ENCODE assay signal across 8 cellular contexts in the genomic region with DNA sequence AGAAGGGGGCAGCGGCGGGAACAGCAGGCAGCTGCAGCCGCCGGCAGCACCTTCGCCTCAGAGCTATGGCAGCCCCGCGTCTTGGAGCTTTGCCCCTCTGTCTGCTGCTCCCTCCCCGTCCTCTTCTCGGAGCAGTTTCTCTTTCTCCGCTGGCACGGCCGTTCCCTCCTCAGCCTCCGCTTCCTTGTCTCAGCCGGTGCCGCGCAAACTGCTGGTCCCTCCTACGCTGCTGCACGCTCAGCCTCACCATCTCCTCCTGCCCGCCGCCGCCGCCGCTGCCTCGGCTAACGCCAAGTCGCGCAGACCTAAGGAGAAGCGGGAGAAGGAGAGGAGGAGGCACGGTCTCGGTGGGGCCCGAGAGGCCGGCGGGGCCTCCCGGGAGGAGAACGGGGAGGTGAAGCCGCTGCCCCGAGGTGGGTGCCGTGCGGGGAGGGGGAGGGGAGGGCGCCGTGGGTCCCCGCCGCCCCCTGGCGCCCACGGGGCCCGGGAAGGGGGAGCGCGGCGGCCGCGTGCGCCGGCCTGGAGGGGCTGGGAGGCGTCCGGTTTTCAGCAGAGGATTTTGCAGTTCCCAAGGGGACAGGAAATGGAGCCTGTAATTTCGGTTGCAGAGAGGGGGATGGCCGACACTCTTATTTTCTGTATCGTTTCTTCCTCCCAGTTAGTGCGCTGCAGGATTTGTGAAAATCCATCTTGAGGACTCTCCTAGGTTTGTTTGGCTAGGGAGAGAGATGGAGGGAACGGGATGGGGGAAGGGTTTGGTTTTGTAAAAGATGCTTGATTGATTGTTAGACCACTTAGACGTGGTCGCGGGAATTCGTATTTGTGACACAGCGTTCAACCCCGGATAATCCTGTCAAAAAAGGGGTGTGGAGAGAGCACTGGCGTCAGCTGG. TPM values are rescaled to one million over a fixed set of nuclear protein-coding genes. Genes with fewer than 3 reads are reported as not detected.
A peak's percentile ranks its signal among the peaks of the same experiment; 100 is the strongest.
DNase-seq lines count a peak whose midpoint lies in the region; ATAC-seq and TF ChIP-seq lines count a peak whose summit lies in the region.

No MANE protein-coding gene starts in this region.

- intact Hi-C loops in activated CD4-positive, alpha-beta T cell treated with anti-CD3 and anti-CD28 coated beads, Interleukin-2, amount 10 ng/mL, durations not matched to agents 24 days and 14 days (cut with micrococcal nuclease), result loop anchor here (1.0 kb wide), 5 partner anchors 10 to 161 kb away; partner anchors contain the start of genes PHTF2 and TMEM60
- intact Hi-C loops in lower leg skin (cut with DNase I; ENCODE audit: low total_unique reads), result no loop called here

- peaks cover 28% of the 10 kb centered on the region for H3K36me3 Mint-ChIP-seq in activated CD4-positive, alpha-beta T cell treated with anti-CD3 and anti-CD28 coated beads, Interleukin-2, amount 10 ng/mL, durations not matched to agents 24 days and 14 days (ENCODE audit: low read depth)

- DNase-seq in activated effector memory CD4-positive, alpha-beta T cell treated with anti-CD3 and anti-CD28 coated beads, Interleukin-2, amount 50 U/mL, for 16 hours, result peak; percentile 87
- DNase-seq in activated effector memory CD4-positive, alpha-beta T cell treated with Interleukin-2 at 50 U/mL for 16 hours, result no peak
- peak; percentile 68 for DNase-seq in NCI-H345 (lab: John Stamatoyannopoulos, UW)
- peak; percentile 89 for DNase-seq in activated CD4-positive, alpha-beta T cell treated with anti-CD3 and anti-CD28 coated beads, Interleukin-2, amount 10 ng/mL, durations not matched to agents 24 days and 14 days
- peak; percentile 16 to 65 for DNase-seq in dermis microvascular lymphatic vessel endothelial cell (ENCODE audit: low read depth in 2 of 2)
- peak; percentile 53 to 91 for DNase-seq in lower leg skin (ENCODE audit: low spot score in 2 of 2)
- DNase-seq in stimulated activated CD4-positive, alpha-beta T cell treated with anti-CD3 and anti-CD28 coated beads, TNF-alpha, amount 100 ng/mL, for 1 hour (ENCODE audit: low read depth in 3 of 3, low spot score in 1 of 3), result peak; percentile 1 to 47 (median 23)

- TF ChIP-seq CTCF in lower leg skin (IDR thresholded peaks at IDR 0.05), result no peak

- H3K4me3 ChIP-seq in lower leg skin (ENCODE audit: low read depth, poor library complexity, severe bottlenecking), result peak overlapping the region; percentile 98

- peak; percentile 22 for ATAC-seq in HG03066 (IDR thresholded peaks at IDR 0.05; ENCODE audit: low read depth, unreplicated experiment)

- WGBS in lower leg skin, 2 donors, result 0 to 1% methylated on average over 61 to 66 of the region's 67 CpGs

- H3K9me3 Mint-ChIP-seq in activated CD4-positive, alpha-beta T cell treated with anti-CD3 and anti-CD28 coated beads, Interleukin-2, amount 10 ng/mL, durations not matched to agents 24 days and 14 days, result no peaks in the 10 kb centered on the region

- H3K4me3 Mint-ChIP-seq in activated CD4-positive, alpha-beta T cell treated with anti-CD3 and anti-CD28 coated beads, Interleukin-2, amount 10 ng/mL, durations not matched to agents 24 days and 14 days, result peak overlapping the region; percentile 93

- peak overlapping the region; percentile 98 for H3K27ac Mint-ChIP-seq in activated CD4-positive, alpha-beta T cell treated with anti-CD3 and anti-CD28 coated beads, Interleukin-2, amount 10 ng/mL, durations not matched to agents 24 days and 14 days

- no peak for TF ChIP-seq POLR2A in lower leg skin (IDR thresholded peaks at IDR 0.05)

- H3K27me3 Mint-ChIP-seq in activated CD4-positive, alpha-beta T cell treated with anti-CD3 and anti-CD28 coated beads, Interleukin-2, amount 10 ng/mL, durations not matched to agents 24 days and 14 days, result no peaks in the 10 kb centered on the region

- peaks cover 36% of the 10 kb centered on the region for H3K4me1 Mint-ChIP-seq in activated CD4-positive, alpha-beta T cell treated with anti-CD3 and anti-CD28 coated beads, Interleukin-2, amount 10 ng/mL, durations not matched to agents 24 days and 14 days

RNA-seq across cellular contexts. Expression of gene RSBN1L, which starts 0.6 kb away (rescaled TPM):
- 26.3 and 31.3 TPM in 2 replicates for total RNA-seq in activated CD4-positive, alpha-beta T cell treated with anti-CD3 and anti-CD28 coated beads, Interleukin-2, amount 10 ng/mL, durations not matched to agents 24 days and 14 days
- total RNA-seq in dermis microvascular lymphatic vessel endothelial cell, result 10.4 and 11.6 TPM in 2 replicates
- 10 to 100 TPM; 17.3 to 34.8 (median 25.7) TPM for total RNA-seq in lower leg skin
